8 cellular contexts compared by ENCODE assay signal in genomic region chr9:137028013-137028280, GRCh38. TPM values are rescaled to one million over a fixed set of nuclear protein-coding genes. Genes with fewer than 3 reads are reported as not detected.
DNase-seq lines count a peak whose midpoint lies in the region; ATAC-seq and TF ChIP-seq lines count a peak whose summit lies in the region.

ABCA2 (minus strand) TSS chr9:137028237; CDS start chr9:137028140, 97 bp downstream.

- intact Hi-C loops in spleen (cut with DNase I; ENCODE audit: low total_unique reads): no loop called here

- no peak for TF ChIP-seq POLR2A in spleen (IDR thresholded peaks at IDR 0.05)

- no peak within 1 kb of the TSS for H3K27ac ChIP-seq in adipose tissue (ENCODE audit: low read depth, low read length)
- peak within 1 kb of the TSS; percentile 57 to 94 (median 84) for H3K27ac ChIP-seq in spleen

- H3K36me3 ChIP-seq in spleen: no peaks in the 10 kb centered on the region

- ATAC-seq in GM18517 (IDR thresholded peaks at IDR 0.05; ENCODE audit: unreplicated experiment): no peak

- 0% methylated on average over 15 to 45 of the region's 45 CpGs for WGBS in adipose tissue, 3 donors
- 0 to 2% (median 0%) methylated on average over 15 to 45 of the region's 45 CpGs; no CpG with 5 or more reads in 2 of the 5 donors for WGBS in spleen, 5 donors

- no peaks in the 10 kb centered on the region for H3K27me3 ChIP-seq in spleen (replicated peaks in 1 of 7)

- H3K9me3 ChIP-seq in iPS-18c (ENCODE audit: control insufficient read depth, insufficient read depth, low read length) (no peaks in the 10 kb centered on the region), spleen (no peaks in the 10 kb centered on the region)

- peak within 1 kb of the TSS; percentile 71 for H3K4me3 ChIP-seq in iPS-18c (ENCODE audit: insufficient read depth, low read depth, low read length)
- peak within 1 kb of the TSS; percentile 55 to 86 (median 65) for H3K4me3 ChIP-seq in spleen

- H3K4me1 ChIP-seq in spleen: peaks cover 48 to 94% (median 81%) of the 10 kb centered on the region in 6 donors

- peak; percentile 6 for DNase-seq in SKM-1 (lab: John Stamatoyannopoulos, UW; ENCODE audit: unreplicated experiment)
- no peak for DNase-seq in SKM-1 treated with dmso at 0.1 percent for 144 hours (lab: John Stamatoyannopoulos, UW; ENCODE audit: unreplicated experiment)
- DNase-seq in spleen: no peak
- no peak for DNase-seq in NK-92 treated with Interleukin-12 subunit alpha and Interleukin-12 subunit beta, amount 100 ng/mL, for 24 hours (lab: John Stamatoyannopoulos, UW)
- no peak for DNase-seq in NCI-H446 treated with DMSO at 0.1 percent for 48 hours (lab: John Stamatoyannopoulos, UW)

- TF ChIP-seq CTCF in spleen (IDR thresholded peaks at IDR 0.05 in 8 of 11, conservative IDR thresholded peaks at IDR 0.05 in 3 of 11): no peak

RNA-seq across cellular contexts. Expression of gene ABCA2, which starts in this region (rescaled TPM):
- polyA plus RNA-seq in adipose tissue (10 to 100 TPM; 15.8 to 42.9 (median 33.1) TPM), spleen (10 to 100 TPM; 11.9 to 38.6 (median 19.6) TPM)
- total RNA-seq in spleen: 10 to 100 TPM; 36.3 to 97.5 (median 59.0) TPM
